In genomic region chr7:100214356-100214755, GRCh38 we compare ENCODE assay signal across 1 cellular context.
A peak's percentile ranks its signal among the peaks of the same experiment; 100 is the strongest.
TF ChIP-seq lines count a peak whose summit lies in the region.
"Not testable (repeated sequence)": the region's sequence is repeated elsewhere in the genome, so short reads cannot be mapped to it uniquely, and the experiment has no call there.

No MANE protein-coding gene starts in this region.

TF ChIP-seq in K562, 482 proteins besides CTCF, POLR2A, EP300 and RAD21:
- 0 out of 2 replicates have a peak, but pooled peaks have one; percentile 19 for TF ChIP-seq MYC (IDR thresholded peaks at IDR 0.05; ENCODE audit: low read depth, low read length)
- TF ChIP-seq MYC (CRISPR knock-in tag; IDR thresholded peaks at IDR 0.05; ENCODE audit: borderline replicate concordance, low read depth): not testable (repeated sequence)
